1 cellular context compared by ENCODE assay signal in genomic region chr3:99923873-99924272, GRCh38.
TF ChIP-seq lines count a peak whose summit lies in the region.

No MANE protein-coding gene starts in this region.

TF ChIP-seq in HepG2, 621 proteins besides CTCF, POLR2A, EP300 and RAD21 (continued from another document and continues in another):
- TF ChIP-seq HNF1A (IDR thresholded peaks at IDR 0.05; ENCODE audit: low read depth) (no peak), HNF1A (CRISPR knock-in tag; IDR thresholded peaks at IDR 0.05; ENCODE audit: borderline replicate concordance) (no peak), GPBP1L1 (CRISPR knock-in tag; IDR thresholded peaks at IDR 0.05) (no peak), NKX3-1 (CRISPR knock-in tag; IDR thresholded peaks at IDR 0.05) (no peak), TARDBP (CRISPR knock-in tag; IDR thresholded peaks at IDR 0.05) (peak; percentile 52; the same call in 1 of the 2 replicates), CCAR2 (optimal IDR thresholded peaks at IDR 0.05; ENCODE audit: low read depth, low read length) (no peak), MBD4 (IDR thresholded peaks at IDR 0.05; ENCODE audit: borderline replicate concordance, low read length) (no peak), ZNF354B (CRISPR knock-in tag; IDR thresholded peaks at IDR 0.05) (no peak), SNAI1 (CRISPR knock-in tag; IDR thresholded peaks at IDR 0.05; ENCODE audit: borderline replicate concordance) (no peak), ATF3 (CRISPR knock-in tag; IDR thresholded peaks at IDR 0.05) (no peak), MIXL1 (CRISPR knock-in tag; IDR thresholded peaks at IDR 0.05) (no peak; the same call in 1 of the 2 replicates), ZFP1 (CRISPR knock-in tag; IDR thresholded peaks at IDR 0.05) (no peak), ZNF691 (CRISPR knock-in tag; IDR thresholded peaks at IDR 0.05; ENCODE audit: borderline replicate concordance, low read depth) (no peak), ZNF605 (CRISPR knock-in tag; IDR thresholded peaks at IDR 0.05) (no peak), ZMAT3 (CRISPR knock-in tag; conservative IDR thresholded peaks at IDR 0.05) (no peak), ZNF142 (CRISPR knock-in tag; IDR thresholded peaks at IDR 0.05) (no peak; the same call in 1 of the 2 replicates), ZFP37 (CRISPR knock-in tag; IDR thresholded peaks at IDR 0.05; ENCODE audit: borderline replicate concordance) (no peak), PLRG1 (conservative IDR thresholded peaks at IDR 0.05) (no peak), SAP130 (CRISPR knock-in tag; IDR thresholded peaks at IDR 0.05; ENCODE audit: low read depth) (peak; percentile 58), BCL6 (CRISPR knock-in tag; IDR thresholded peaks at IDR 0.05) (peak; percentile 42), GTF2F1 (IDR thresholded peaks at IDR 0.05; ENCODE audit: low read length) (no peak), SP2 (CRISPR knock-in tag; IDR thresholded peaks at IDR 0.05) (no peak), GMEB2 (CRISPR knock-in tag; IDR thresholded peaks at IDR 0.05; ENCODE audit: low read depth) (no peak), ARNTL (CRISPR knock-in tag; IDR thresholded peaks at IDR 0.05) (no peak), FOXP1 (IDR thresholded peaks at IDR 0.05) (no peak), FOXP1 (CRISPR knock-in tag; IDR thresholded peaks at IDR 0.05) (peak; percentile 26; the same call in 1 of the 2 replicates), ATF2 (CRISPR knock-in tag; IDR thresholded peaks at IDR 0.05) (peak; percentile 45; the same call in 1 of the 2 replicates), DNMT1 (CRISPR knock-in tag; IDR thresholded peaks at IDR 0.05) (no peak), POGZ (CRISPR knock-in tag; IDR thresholded peaks at IDR 0.05) (no peak), NR1H2 (CRISPR knock-in tag; IDR thresholded peaks at IDR 0.05; ENCODE audit: borderline replicate concordance, low read depth) (no peak), FOXP4 (CRISPR knock-in tag; IDR thresholded peaks at IDR 0.05) (peak; percentile 72), ZNF367 (CRISPR knock-in tag; IDR thresholded peaks at IDR 0.05; ENCODE audit: borderline replicate concordance) (no peak), ZNF331 (CRISPR knock-in tag; IDR thresholded peaks at IDR 0.05) (0 out of 2 replicates have a peak, but pooled peaks have one; percentile 10)
- TF ChIP-seq, protein P1, sequence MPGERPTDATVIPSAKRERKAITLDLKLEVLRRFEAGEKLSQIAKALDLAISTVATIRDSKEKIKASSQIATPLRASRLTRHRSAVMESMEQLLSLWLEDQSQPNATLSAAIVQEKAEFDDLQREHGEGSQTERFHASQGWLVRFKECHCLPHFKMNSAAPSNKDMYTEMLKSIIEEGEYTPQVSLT (CRISPR knock-in tag; IDR thresholded peaks at IDR 0.05; ENCODE audit: borderline replicate concordance, low read depth), result no peak
- TF ChIP-seq, protein P2, sequence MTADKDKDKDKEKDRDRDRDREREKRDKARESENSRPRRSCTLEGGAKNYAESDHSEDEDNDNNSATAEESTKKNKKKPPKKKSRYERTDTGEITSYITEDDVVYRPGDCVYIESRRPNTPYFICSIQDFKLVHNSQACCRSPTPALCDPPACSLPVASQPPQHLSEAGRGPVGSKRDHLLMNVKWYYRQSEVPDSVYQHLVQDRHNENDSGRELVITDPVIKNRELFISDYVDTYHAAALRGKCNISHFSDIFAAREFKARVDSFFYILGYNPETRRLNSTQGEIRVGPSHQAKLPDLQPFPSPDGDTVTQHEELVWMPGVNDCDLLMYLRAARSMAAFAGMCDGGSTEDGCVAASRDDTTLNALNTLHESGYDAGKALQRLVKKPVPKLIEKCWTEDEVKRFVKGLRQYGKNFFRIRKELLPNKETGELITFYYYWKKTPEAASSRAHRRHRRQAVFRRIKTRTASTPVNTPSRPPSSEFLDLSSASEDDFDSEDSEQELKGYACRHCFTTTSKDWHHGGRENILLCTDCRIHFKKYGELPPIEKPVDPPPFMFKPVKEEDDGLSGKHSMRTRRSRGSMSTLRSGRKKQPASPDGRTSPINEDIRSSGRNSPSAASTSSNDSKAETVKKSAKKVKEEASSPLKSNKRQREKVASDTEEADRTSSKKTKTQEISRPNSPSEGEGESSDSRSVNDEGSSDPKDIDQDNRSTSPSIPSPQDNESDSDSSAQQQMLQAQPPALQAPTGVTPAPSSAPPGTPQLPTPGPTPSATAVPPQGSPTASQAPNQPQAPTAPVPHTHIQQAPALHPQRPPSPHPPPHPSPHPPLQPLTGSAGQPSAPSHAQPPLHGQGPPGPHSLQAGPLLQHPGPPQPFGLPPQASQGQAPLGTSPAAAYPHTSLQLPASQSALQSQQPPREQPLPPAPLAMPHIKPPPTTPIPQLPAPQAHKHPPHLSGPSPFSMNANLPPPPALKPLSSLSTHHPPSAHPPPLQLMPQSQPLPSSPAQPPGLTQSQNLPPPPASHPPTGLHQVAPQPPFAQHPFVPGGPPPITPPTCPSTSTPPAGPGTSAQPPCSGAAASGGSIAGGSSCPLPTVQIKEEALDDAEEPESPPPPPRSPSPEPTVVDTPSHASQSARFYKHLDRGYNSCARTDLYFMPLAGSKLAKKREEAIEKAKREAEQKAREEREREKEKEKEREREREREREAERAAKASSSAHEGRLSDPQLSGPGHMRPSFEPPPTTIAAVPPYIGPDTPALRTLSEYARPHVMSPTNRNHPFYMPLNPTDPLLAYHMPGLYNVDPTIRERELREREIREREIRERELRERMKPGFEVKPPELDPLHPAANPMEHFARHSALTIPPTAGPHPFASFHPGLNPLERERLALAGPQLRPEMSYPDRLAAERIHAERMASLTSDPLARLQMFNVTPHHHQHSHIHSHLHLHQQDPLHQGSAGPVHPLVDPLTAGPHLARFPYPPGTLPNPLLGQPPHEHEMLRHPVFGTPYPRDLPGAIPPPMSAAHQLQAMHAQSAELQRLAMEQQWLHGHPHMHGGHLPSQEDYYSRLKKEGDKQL (CRISPR knock-in tag; IDR thresholded peaks at IDR 0.05; ENCODE audit: low read depth), result peak; percentile 43; the same call in 1 of the 2 replicates
